7 cellular contexts compared by ENCODE assay signal in the genomic region with DNA sequence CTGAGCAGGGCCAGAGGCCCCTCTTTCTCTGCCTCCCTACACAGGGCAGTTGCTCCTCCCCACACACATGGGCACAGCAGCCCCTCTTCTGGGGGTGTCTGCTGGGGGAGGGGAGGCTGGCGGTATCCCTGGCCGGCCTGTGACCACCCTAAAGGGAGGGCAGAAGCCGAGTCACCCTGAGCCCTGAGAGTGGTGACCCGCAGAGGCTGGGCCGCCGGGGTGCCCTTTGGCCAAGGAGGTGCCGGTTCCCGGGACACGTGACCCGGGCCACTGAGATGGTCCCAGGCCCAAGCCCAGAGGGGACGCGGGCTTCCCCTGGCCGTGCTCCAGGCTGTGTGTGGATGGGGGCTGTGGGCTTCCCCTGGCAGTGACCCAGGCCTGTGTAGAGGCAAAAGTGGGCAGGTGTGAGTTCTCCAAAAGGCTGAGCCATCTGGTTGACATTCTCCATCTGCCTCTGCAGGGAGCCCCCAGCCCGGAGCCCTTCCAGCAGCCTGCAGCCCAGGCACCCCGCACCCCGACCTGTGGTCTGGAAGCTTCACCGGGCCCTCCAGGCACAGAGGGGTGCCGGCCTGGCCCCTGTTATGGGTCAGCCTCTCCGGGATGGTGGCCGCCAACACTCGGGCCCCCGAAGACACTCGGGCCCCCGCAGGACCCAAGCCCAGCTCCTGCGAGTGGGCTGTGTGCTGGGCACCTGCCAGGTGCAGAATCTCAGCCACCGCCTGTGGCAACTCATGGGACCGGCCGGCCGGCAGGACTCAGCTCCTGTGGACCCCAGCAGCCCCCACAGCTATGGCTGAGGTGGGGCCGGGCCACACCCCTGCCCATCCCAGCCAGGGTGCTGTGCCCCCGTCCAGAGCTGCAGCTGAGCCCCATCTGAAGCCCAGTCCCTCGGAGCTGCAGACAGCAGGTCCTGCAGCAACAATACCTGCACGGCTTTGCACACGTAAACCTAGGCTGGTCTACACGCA. TPM values are rescaled to one million over a fixed set of nuclear protein-coding genes. Genes with fewer than 3 reads are reported as not detected.
DNase-seq lines count a peak whose midpoint lies in the region; ATAC-seq, FAIRE-seq and TF ChIP-seq lines count a peak whose summit lies in the region.

No MANE protein-coding gene starts in this region.

- WGBS in small intestine, 3 donors = 58 to 63% (median 59%) methylated on average over 32 to 35 of the region's 35 CpGs

- ATAC-seq in T-cell (replicated peaks in 1 of 4) = no peak
- ATAC-seq in HG03439 (IDR thresholded peaks at IDR 0.05; ENCODE audit: unreplicated experiment) = no peak
- no peak for ATAC-seq in left colon
- ATAC-seq in GM21786 (IDR thresholded peaks at IDR 0.05; ENCODE audit: unreplicated experiment) = no peak

- TF ChIP-seq CTCF in fibroblast of villous mesenchyme (IDR thresholded peaks at IDR 0.05; ENCODE audit: insufficient read depth, low read depth, low read length) = no peak

- peak overlapping the region; percentile 60 for H3K4me3 ChIP-seq in HAP-1
- H3K4me3 ChIP-seq in fibroblast of villous mesenchyme (ENCODE audit: low read depth, low read length) = peak overlapping the region; percentile 81
- H3K4me3 ChIP-seq in small intestine (ENCODE audit: low read depth in 1 of 2, low read length in 2 of 2) = peak overlapping the region; percentile 63 to 81

- peaks cover 0 to 5% of the 10 kb centered on the region in 2 donors for H3K27me3 Mint-ChIP-seq in T-cell

- no peak overlapping the region for H3K27ac Mint-ChIP-seq in T-cell

- POLR2A ChIA-PET in T-cell (lab: Charles Lee) = no interaction called here

- DNase-seq in HAP-1 (ENCODE audit: low spot score in 2 of 2) = no peak
- no peak for DNase-seq in T-cell
- no peak for DNase-seq in fibroblast of villous mesenchyme (ENCODE audit: low read depth)
- peak; percentile 39 for DNase-seq in small intestine
- DNase-seq in left colon = no peak

- H3K36me3 ChIP-seq in HAP-1 (replicated peaks) (no peaks in the 10 kb centered on the region; the same call in 1 of the 2 replicates), small intestine (ENCODE audit: control insufficient read depth in 2 of 2, insufficient read depth in 2 of 2, low read length in 2 of 2) (no peaks in the 10 kb centered on the region)

- in situ Hi-C loops in HAP-1 (cut with MboI; ENCODE audit: low sequenced_read_pairs) = no loop called here

- H3K27me3 ChIP-seq in HAP-1 (ENCODE audit: low read depth) (no peaks in the 10 kb centered on the region), small intestine (ENCODE audit: control insufficient read depth in 2 of 2, insufficient read depth in 2 of 2, low read length in 2 of 2) (peaks cover 0 to 2% of the 10 kb centered on the region in 2 donors)

- H3K4me1 Mint-ChIP-seq in T-cell = peaks cover 5 to 9% (median 9%) of the 10 kb centered on the region in 3 donors

- FAIRE-seq in small intestine (lab: Jason Lieb, UNC) = no peak

- H3K36me3 Mint-ChIP-seq in T-cell = no peaks in the 10 kb centered on the region

- H3K9me3 ChIP-seq in HAP-1 = no peaks in the 10 kb centered on the region
- H3K9me3 ChIP-seq in small intestine (ENCODE audit: control insufficient read depth, low read depth) = no peaks in the 10 kb centered on the region

- CTCF ChIA-PET in T-cell (lab: Charles Lee) = interaction anchor here in 1 of 2 donors (0.7 kb wide), 1 partner anchor 66 kb away, joined by 7 read pairs; no protein-coding TSS in a partner anchor

- peak overlapping the region; percentile 54 to 70 for H3K27ac ChIP-seq in small intestine (ENCODE audit: low read depth in 1 of 2, low read length in 1 of 2)

- intact Hi-C loops in left colon (cut with DNase I, micrococcal nuclease) = no loop called here

- H3K4me1 ChIP-seq in HAP-1 = no peaks in the 10 kb centered on the region
- H3K4me1 ChIP-seq in small intestine (ENCODE audit: control insufficient read depth in 2 of 2, insufficient read depth in 1 of 2, low read depth in 1 of 2, low read length in 1 of 2) = peaks cover 0 to 3% of the 10 kb centered on the region in 2 donors

- H3K9me3 Mint-ChIP-seq in T-cell = no peaks in the 10 kb centered on the region

- peak overlapping the region; percentile 72 to 75 (median 73) for H3K4me3 Mint-ChIP-seq in T-cell

RNA-seq across cellular contexts. Expression of a gene that starts 1.0 kb away (rescaled TPM):
- total RNA-seq in T-cell = 10 to 100 TPM in 3 of 5 donors, 1 to 10 TPM in 2; 1.5 to 11.3 (median 10.7) TPM
- 2.6 and 5.8 TPM in 2 replicates for total RNA-seq in fibroblast of villous mesenchyme
- 10 to 100 TPM in 1 of 3 donors, 1 to 10 TPM in 2; 2.2 to 13.9 (median 3.5) TPM for polyA plus RNA-seq in small intestine
- 1 to 10 TPM; 5.4 to 8.9 TPM for total RNA-seq in left colon

RNA-seq across cellular contexts. Expression of a gene that starts 4.3 kb away (rescaled TPM):
- total RNA-seq in T-cell (under 1 TPM in 4 of 5 donors, not detected in 1; 0.36 to 0.70 (median 0.54) TPM), fibroblast of villous mesenchyme (0.32 TPM in 1 of 2 replicates, not detected in the other), left colon (not detected)
- under 1 TPM in 1 of 3 donors, not detected in 2; 0.28 TPM for polyA plus RNA-seq in small intestine

RNA-seq across cellular contexts. Expression of a gene that starts 7.6 kb away (rescaled TPM):
- total RNA-seq in T-cell (100 to 1,000 TPM; 193 to 318 (median 308) TPM), fibroblast of villous mesenchyme (75.1 and 82.8 TPM in 2 replicates), left colon (10 to 100 TPM; 69.2 to 80.1 TPM)
- polyA plus RNA-seq in small intestine = 10 to 100 TPM; 27.3 to 43.7 (median 38.0) TPM

RNA-seq across cellular contexts. Expression of a gene that starts 25.1 kb away (rescaled TPM):
- total RNA-seq in T-cell (100 to 1,000 TPM in 4 of 5 donors, 10 to 100 TPM in 1; 90.5 to 188 (median 185) TPM), fibroblast of villous mesenchyme (50.1 and 52.5 TPM in 2 replicates), left colon (10 to 100 TPM; 58.7 to 59.3 TPM)
- 10 to 100 TPM; 37.8 to 52.8 (median 51.2) TPM for polyA plus RNA-seq in small intestine

RNA-seq across cellular contexts. Expression of a gene that starts 25.6 kb away (rescaled TPM):
- 100 to 1,000 TPM in 2 of 5 donors, 10 to 100 TPM in 3; 80.1 to 110 (median 94.6) TPM for total RNA-seq in T-cell
- 27.2 and 35.4 TPM in 2 replicates for total RNA-seq in fibroblast of villous mesenchyme
- 10 to 100 TPM; 39.4 to 45.9 (median 40.3) TPM for polyA plus RNA-seq in small intestine
- total RNA-seq in left colon = 10 to 100 TPM; 26.6 to 27.1 TPM
